In the genomic region with DNA sequence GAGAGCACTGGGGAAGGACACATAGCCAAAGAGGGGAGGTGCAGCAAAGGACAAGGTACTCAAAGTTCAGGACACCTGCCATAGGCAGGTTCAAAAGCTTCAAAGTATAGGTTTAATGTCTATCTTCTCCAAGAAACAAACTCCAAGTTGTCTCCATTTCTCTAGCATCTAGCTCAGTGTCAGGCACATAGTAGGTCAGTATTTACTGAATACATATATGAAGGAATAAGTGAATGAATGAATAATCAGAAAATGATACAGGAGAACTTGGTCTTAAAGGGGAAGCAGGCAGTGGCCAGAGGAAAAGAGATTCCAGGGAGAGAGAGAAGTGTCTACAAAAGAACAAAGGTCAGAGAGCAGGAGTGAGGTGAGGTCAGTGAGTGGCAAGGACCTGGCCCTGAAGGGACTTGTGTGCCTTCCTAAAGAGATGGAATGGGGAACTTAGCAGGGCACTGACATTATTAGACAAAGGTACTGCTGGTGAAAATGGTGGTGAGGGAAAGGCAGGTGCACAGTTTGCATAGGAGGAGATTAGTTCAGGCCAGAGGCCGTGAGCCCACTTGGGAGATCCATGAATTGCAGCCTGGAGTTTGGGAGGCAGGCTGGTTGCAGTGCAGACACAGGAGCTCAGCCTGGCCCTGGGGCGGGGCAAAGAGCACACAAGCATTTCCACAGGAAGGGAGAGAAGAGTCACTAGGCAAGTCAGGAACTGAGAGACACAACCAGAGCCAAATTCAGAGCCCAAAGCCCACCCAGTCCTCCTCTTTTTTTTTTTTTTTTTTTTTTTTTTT, we compare ENCODE assay signal across 8 cellular contexts. TPM values are rescaled to one million over a fixed set of nuclear protein-coding genes. Genes with fewer than 3 reads are reported as not detected.
DNase-seq lines count a peak whose midpoint lies in the region; ATAC-seq, FAIRE-seq and TF ChIP-seq lines count a peak whose summit lies in the region.

No MANE protein-coding gene starts in this region.

- peaks cover 92% of the 10 kb centered on the region for H3K4me1 ChIP-seq in CD4-positive, CD25-positive, alpha-beta regulatory T cell (ENCODE audit: control insufficient read depth, insufficient read depth, low read length, poor library complexity, severe bottlenecking)

- peaks cover 17% of the 10 kb centered on the region for H3K36me3 ChIP-seq in CD4-positive, CD25-positive, alpha-beta regulatory T cell (ENCODE audit: control insufficient read depth, insufficient read depth, low read length)

- no peak for DNase-seq in CD4-positive, CD25-positive, alpha-beta regulatory T cell
- DNase-seq in LoVo (ENCODE audit: low spot score): peak; percentile 57
- no peak for DNase-seq in central memory CD8-positive, alpha-beta T cell (ENCODE audit: low spot score in 2 of 2)
- no peak for DNase-seq in mesothelial cell of epicardium (ENCODE audit: low spot score in 2 of 2, unreplicated experiment in 2 of 2)
- no peak for DNase-seq in H54 (ENCODE audit: insufficient read length, low spot score)
- no peak for DNase-seq in NCI-H82 (lab: John Stamatoyannopoulos, UW)

- H3K36me3 Mint-ChIP-seq in CD4-positive, CD25-positive, alpha-beta regulatory T cell: peaks cover 20% of the 10 kb centered on the region
- peaks cover 16% of the 10 kb centered on the region for H3K36me3 Mint-ChIP-seq in central memory CD8-positive, alpha-beta T cell (ENCODE audit: insufficient read depth)
- no peaks in the 10 kb centered on the region for H3K36me3 Mint-ChIP-seq in mesothelial cell of epicardium

- peak overlapping the region; percentile 86 to 97 (median 97) for H3K27ac Mint-ChIP-seq in CD4-positive, CD25-positive, alpha-beta regulatory T cell
- H3K27ac Mint-ChIP-seq in central memory CD8-positive, alpha-beta T cell (ENCODE audit: low read depth): peak overlapping the region; percentile 97
- peak overlapping the region; percentile 67 for H3K27ac Mint-ChIP-seq in mesothelial cell of epicardium

- TF ChIP-seq POLR2A in H54 (IDR thresholded peaks at IDR 0.05; ENCODE audit: low read depth, low read length): no peak

- no peaks in the 10 kb centered on the region for H3K9me3 ChIP-seq in CD4-positive, CD25-positive, alpha-beta regulatory T cell (ENCODE audit: control insufficient read depth in 2 of 2, low read length in 2 of 2)

- no peaks in the 10 kb centered on the region for H3K9me3 Mint-ChIP-seq in CD4-positive, CD25-positive, alpha-beta regulatory T cell
- no peaks in the 10 kb centered on the region for H3K9me3 Mint-ChIP-seq in central memory CD8-positive, alpha-beta T cell
- H3K9me3 Mint-ChIP-seq in mesothelial cell of epicardium: no peaks in the 10 kb centered on the region

- H3K27me3 ChIP-seq in CD4-positive, CD25-positive, alpha-beta regulatory T cell (ENCODE audit: control insufficient read depth, insufficient read depth, low read length): no peaks in the 10 kb centered on the region

- H3K4me3 Mint-ChIP-seq in CD4-positive, CD25-positive, alpha-beta regulatory T cell: peak overlapping the region; percentile 71 to 89 (median 76)
- peak overlapping the region; percentile 58 for H3K4me3 Mint-ChIP-seq in central memory CD8-positive, alpha-beta T cell
- no peak overlapping the region for H3K4me3 Mint-ChIP-seq in mesothelial cell of epicardium

- peaks cover 41 to 95% (median 83%) of the 10 kb centered on the region in 4 donors for H3K4me1 Mint-ChIP-seq in CD4-positive, CD25-positive, alpha-beta regulatory T cell
- H3K4me1 Mint-ChIP-seq in central memory CD8-positive, alpha-beta T cell: peaks cover 78% of the 10 kb centered on the region
- H3K4me1 Mint-ChIP-seq in mesothelial cell of epicardium: peaks cover 38% of the 10 kb centered on the region

- H3K27me3 Mint-ChIP-seq in CD4-positive, CD25-positive, alpha-beta regulatory T cell: no peaks in the 10 kb centered on the region
- H3K27me3 Mint-ChIP-seq in central memory CD8-positive, alpha-beta T cell: no peaks in the 10 kb centered on the region
- H3K27me3 Mint-ChIP-seq in mesothelial cell of epicardium (ENCODE audit: low read depth): no peaks in the 10 kb centered on the region

- FAIRE-seq in H54 (lab: Jason Lieb, UNC): no peak

- TF ChIP-seq CTCF in mesothelial cell of epicardium (IDR thresholded peaks at IDR 0.05; ENCODE audit: unreplicated experiment): no peak

- H3K4me3 ChIP-seq in CD4-positive, CD25-positive, alpha-beta regulatory T cell (ENCODE audit: low read depth, low read length): peak overlapping the region; percentile 23

- peak overlapping the region; percentile 84 for H3K27ac ChIP-seq in CD4-positive, CD25-positive, alpha-beta regulatory T cell (ENCODE audit: insufficient read depth, low read length, poor library complexity, severe bottlenecking)

- ATAC-seq in CD4-positive, CD25-positive, alpha-beta regulatory T cell (ENCODE audit: low read depth in 2 of 2): peak; percentile 19 to 44
- peak; percentile 21 for ATAC-seq in central memory CD8-positive, alpha-beta T cell (replicated peaks; ENCODE audit: extremely low read depth, poor library complexity, severe bottlenecking)
- ATAC-seq in GM21526 (IDR thresholded peaks at IDR 0.05; ENCODE audit: low FRiP score, unreplicated experiment) (no peak), GM19452 (IDR thresholded peaks at IDR 0.05; ENCODE audit: unreplicated experiment) (no peak)

RNA-seq across cellular contexts. Expression of gene TBC1D2B, which starts 21.4 kb away (rescaled TPM):
- total RNA-seq in CD4-positive, CD25-positive, alpha-beta regulatory T cell: 117 TPM
- 10 to 100 TPM; 12.2 to 17.9 (median 15.4) TPM for polyA plus RNA-seq in CD4-positive, CD25-positive, alpha-beta regulatory T cell
- 33.8 to 39.8 TPM (median 38.5 TPM) in 3 replicates for total RNA-seq in mesothelial cell of epicardium

RNA-seq across cellular contexts. Expression of gene SH2D7, which starts 36.2 kb away (rescaled TPM):
- total RNA-seq in CD4-positive, CD25-positive, alpha-beta regulatory T cell: not detected
- polyA plus RNA-seq in CD4-positive, CD25-positive, alpha-beta regulatory T cell: under 1 TPM in 1 of 4 donors, not detected in 3; 0.09 TPM
- not detected in 3 replicates for total RNA-seq in mesothelial cell of epicardium

Comparison
In these comparisons a context has a peak if more than half of its experiments do, and no peak if none do; other contexts are left out.
1. ATAC-seq: peak in CD4-positive, CD25-positive, alpha-beta regulatory T cell (2 of 2) and central memory CD8-positive, alpha-beta T cell (single experiment); none in GM21526 (single experiment) and GM19452 (single experiment).
2. Peak in every context shown above with its lines, with median percentiles within 50 percentile points of each other: H3K27ac Mint-ChIP-seq.